ENCODE assay signal across 23 cellular contexts in genomic region chr3:68017069-68017468, GRCh38.
DNase-seq lines count a peak whose midpoint lies in the region; ATAC-seq and TF ChIP-seq lines count a peak whose summit lies in the region.
"Had no signal": no experiment of that assay in that cellular context is flagged by ENCODE, and none has a peak within 500 bp of the region (broad histone marks: within the 10 kb centered on the region; RNA-seq: fewer than 3 reads in every experiment).

No MANE protein-coding gene starts in this region.

- no peak overlapping the region for H3K4me3 ChIP-seq in OCI-LY7 (ENCODE audit: low read depth, low read length, poor library complexity, severe bottlenecking)
- no peak overlapping the region for H3K4me3 ChIP-seq in epithelial cell of esophagus (ENCODE audit: low read length)
- no peak overlapping the region for H3K4me3 ChIP-seq in thyroid gland (replicated peaks in 1 of 3)
- H3K4me3 ChIP-seq in testis: no peak overlapping the region
- H3K4me3 ChIP-seq: BLaER1, dorsolateral prefrontal cortex, GM23248, heart right ventricle, left ventricle myocardium inferior, ovary, SK-N-MC, stomach had no signal

- ATAC-seq in GM21528 (IDR thresholded peaks at IDR 0.05; ENCODE audit: low FRiP score, unreplicated experiment): no peak
- ATAC-seq in GM18907 (IDR thresholded peaks at IDR 0.05; ENCODE audit: unreplicated experiment): no peak
- ATAC-seq: heart right ventricle; naive thymus-derived CD8-positive, alpha-beta T cell had no signal

- CTCF ChIA-PET in OCI-LY7 (lab: Charles Lee; ENCODE audit: unreplicated experiment): no interaction called here

- TF ChIP-seq CTCF in 22Rv1 (IDR thresholded peaks at IDR 0.05): peak; percentile 28
- 0 out of 3 replicates have a peak, but pooled peaks have one; percentile 8 for TF ChIP-seq CTCF in GM12872 (IDR thresholded peaks at IDR 0.05; ENCODE audit: insufficient read depth, low read depth, low read length)
- peak; percentile 75 for TF ChIP-seq CTCF in OCI-LY7 (conservative IDR thresholded peaks at IDR 0.05; ENCODE audit: low read length)
- peak; percentile 11 for TF ChIP-seq CTCF in epithelial cell of esophagus (IDR thresholded peaks at IDR 0.05; ENCODE audit: insufficient read depth, low read depth, low read length, missing control alignments)
- TF ChIP-seq CTCF in thyroid gland (IDR thresholded peaks at IDR 0.05): no peak
- TF ChIP-seq CTCF in testis (IDR thresholded peaks at IDR 0.05): no peak

- H3K27ac ChIP-seq in 22Rv1 (no peak overlapping the region), OCI-LY7 (ENCODE audit: low read depth, low read length, poor library complexity, severe bottlenecking) (no peak overlapping the region), thyroid gland (no peak overlapping the region), testis (no peak overlapping the region)
- H3K27ac ChIP-seq: BLaER1, dorsolateral prefrontal cortex, GM23248, heart right ventricle, left ventricle myocardium inferior, ovary, SK-N-MC, stomach, WERI-Rb-1 had no signal

- H3K9me3 ChIP-seq in OCI-LY7 (ENCODE audit: low read length): no peaks in the 10 kb centered on the region
- no peaks in the 10 kb centered on the region for H3K9me3 ChIP-seq in thyroid gland
- no peaks in the 10 kb centered on the region for H3K9me3 ChIP-seq in testis
- H3K9me3 ChIP-seq: BLaER1, heart right ventricle, left ventricle myocardium inferior, ovary, stomach had no signal

- WGBS in thyroid gland, 2 donors: 82 to 88% methylated on average over 3 of the region's 3 CpGs
- 91 to 94% methylated on average over 3 of the region's 3 CpGs for WGBS in testis, 2 donors

- no TSS peak for BruUV-seq in OCI-LY7 (replicated peaks; lab: Mats Ljungman, UMichigan)

- intact Hi-C loops in OCI-LY7 (cut with micrococcal nuclease; ENCODE audit: unreplicated experiment) (loop anchor here (5.0 kb wide), 1 partner anchor 195 kb away; no protein-coding TSS in a partner anchor), thyroid gland (cut with DNase I) (no loop called here), testis (cut with DNase I; ENCODE audit: low total_unique reads) (no loop called here)

- DNase-seq in OCI-LY7 (ENCODE audit: low spot score) (peak; percentile 42), epithelial cell of esophagus (ENCODE audit: low read depth) (peak; percentile 9), thyroid gland (no peak), testis (no peak)
- DNase-seq: activated CD4-positive, alpha-beta T cell treated with anti-CD3 and anti-CD28 coated beads, Interleukin-2, amount 10 ng/mL, durations not matched to agents 7 days and 5 days; anterior cingulate cortex; dorsolateral prefrontal cortex; GF-D8; GM23248; heart right ventricle; left ventricle myocardium inferior; naive thymus-derived CD8-positive, alpha-beta T cell; NCI-H774; ovary; stimulated activated CD4-positive, alpha-beta T cell treated with anti-CD3 and anti-CD28 coated beads, Interleukin-12 subunit alpha, Interleukin-12 subunit beta, amount 100 ng/mL, for 4 hours; stomach; WERI-Rb-1 had no signal

- TF ChIP-seq POLR2A in thyroid gland (IDR thresholded peaks at IDR 0.05) (no peak), testis (IDR thresholded peaks at IDR 0.05) (no peak)

- H3K27me3 ChIP-seq in thyroid gland (no peaks in the 10 kb centered on the region), testis (no peaks in the 10 kb centered on the region)
- H3K27me3 ChIP-seq: BLaER1, dorsolateral prefrontal cortex, heart right ventricle, ovary, stomach had no signal

- no peak overlapping the region for H3K4me2 ChIP-seq in OCI-LY7 (ENCODE audit: low read length)
- H3K4me2 ChIP-seq: BLaER1 had no signal

- POLR2A ChIA-PET in OCI-LY7 (lab: Charles Lee): no interaction called here

- no peaks in the 10 kb centered on the region for H3K79me2 ChIP-seq in OCI-LY7 (ENCODE audit: insufficient read depth, low read depth, low read length)

- no peaks in the 10 kb centered on the region for H3K9me2 ChIP-seq in OCI-LY7 (ENCODE audit: insufficient read depth, low read length)

- H3K36me3 ChIP-seq in OCI-LY7 (ENCODE audit: insufficient read depth, low read length): no peaks in the 10 kb centered on the region
- H3K36me3 ChIP-seq in thyroid gland: no peaks in the 10 kb centered on the region
- no peaks in the 10 kb centered on the region for H3K36me3 ChIP-seq in testis (ENCODE audit: low read depth, missing control alignments)
- H3K36me3 ChIP-seq: BLaER1, heart right ventricle, left ventricle myocardium inferior, ovary, stomach, WERI-Rb-1 had no signal

- H3K4me1 ChIP-seq in OCI-LY7 (ENCODE audit: insufficient read depth, low read length, poor library complexity, severe bottlenecking) (no peaks in the 10 kb centered on the region), thyroid gland (no peaks in the 10 kb centered on the region), testis (no peaks in the 10 kb centered on the region)
- H3K4me1 ChIP-seq: BLaER1, heart right ventricle, left ventricle myocardium inferior, stomach had no signal

- H4K20me1 ChIP-seq in OCI-LY7 (ENCODE audit: insufficient read depth, low read length): no peaks in the 10 kb centered on the region
- H4K20me1 ChIP-seq: BLaER1 had no signal

- no peak overlapping the region for H2AFZ ChIP-seq in OCI-LY7 (ENCODE audit: low read length)
- H2AFZ ChIP-seq: GM23248 had no signal

Comparison
In these comparisons a context has a peak if more than half of its experiments do, and no peak if none do; other contexts are left out.
1. CTCF ChIP-seq: peak in 22Rv1 (single experiment), GM12872 (single experiment), OCI-LY7 (single experiment) and epithelial cell of esophagus (single experiment); none in thyroid gland (0 of 6) and testis (0 of 3).
2. DNase-seq: peak in OCI-LY7 (single experiment) and epithelial cell of esophagus (single experiment); none in thyroid gland (0 of 2) and testis (single experiment).